ENCODE assay signal across 37 cellular contexts in the genomic region with DNA sequence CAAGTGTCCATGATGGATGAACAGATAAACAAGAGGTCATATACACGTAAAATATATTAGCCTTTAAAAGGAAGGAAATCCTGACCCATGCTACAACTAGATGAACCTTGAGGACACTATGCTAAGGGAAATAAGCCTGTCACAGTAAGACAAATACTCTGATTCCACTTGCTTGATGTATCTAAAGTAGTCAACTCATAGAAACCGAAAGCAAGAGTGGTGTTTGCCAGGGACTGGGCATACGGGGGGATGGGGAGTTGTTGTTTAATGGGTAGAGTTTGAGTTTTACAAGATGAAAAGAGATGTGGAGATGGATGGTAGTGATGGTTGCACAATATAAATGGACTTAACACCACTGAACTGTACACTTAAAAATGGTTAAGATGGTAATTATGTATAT.
"Had no signal": no experiment of that assay in that cellular context is flagged by ENCODE, and none has a peak within 500 bp of the region (broad histone marks: within the 10 kb centered on the region; RNA-seq: fewer than 3 reads in every experiment).

No MANE protein-coding gene starts in this region.

- H3K4me1 ChIP-seq: adrenal gland had no signal

- H3K36me3 Mint-ChIP-seq: activated CD8-positive, alpha-beta memory T cell treated with anti-CD3 and anti-CD28 coated beads, Interleukin-2, amount 10 ng/mL, durations not matched to agents 7 days and 5 days; activated naive CD4-positive, alpha-beta T cell treated with anti-CD3 and anti-CD28 coated beads, Interleukin-2, amount 50 U/mL, for 24 hours had no signal

- H3K27ac Mint-ChIP-seq: activated B cell treated with CpG ODN at 0.5 μM for 24 hours; activated CD4-positive, alpha-beta memory T cell treated with anti-CD3 and anti-CD28 coated beads, Interleukin-2, amount 10 ng/mL, durations not matched to agents 7 days and 5 days; activated CD8-positive, alpha-beta memory T cell treated with anti-CD3 and anti-CD28 coated beads, Interleukin-2, amount 10 ng/mL, durations not matched to agents 7 days and 5 days; activated naive CD4-positive, alpha-beta T cell treated with anti-CD3 and anti-CD28 coated beads, Interleukin-2, amount 50 U/mL, for 24 hours; activated T-cell treated with anti-CD3 and anti-CD28 coated beads, Interleukin-2, amount 50 U/mL, for 72 hours; activated T-helper 17 cell treated with anti-CD3 and anti-CD28 coated beads, Interleukin-2, amount 50 U/mL, for 72 hours; brain had no signal

- H3K27me3 ChIP-seq: adrenal gland had no signal

- H3K36me3 ChIP-seq: adrenal gland, MG63 had no signal

- DNase-seq: activated B cell treated with CpG ODN at 0.5 μM for 24 hours; activated CD4-positive, alpha-beta memory T cell treated with anti-CD3 and anti-CD28 coated beads, Interleukin-2, amount 10 ng/mL, durations not matched to agents 7 days and 5 days; activated CD4-positive, alpha-beta T cell treated with anti-CD3 and anti-CD28 coated beads for 4 hours; activated CD4-positive, alpha-beta T cell treated with anti-CD3 and anti-CD28 coated beads, Interleukin-2, amount 50 U/mL, for 1 hour; activated CD4-positive, CD25-positive, alpha-beta regulatory T cell treated with anti-CD3 and anti-CD28 coated beads, Interleukin-2, amount 50 U/mL, for 72 hours; activated CD8-positive, alpha-beta memory T cell treated with anti-CD3 and anti-CD28 coated beads for 24 hours; activated CD8-positive, alpha-beta memory T cell treated with anti-CD3 and anti-CD28 coated beads, Interleukin-2, amount 10 ng/mL, durations not matched to agents 7 days and 5 days; activated gamma-delta T cell; activated naive CD4-positive, alpha-beta T cell treated with Interleukin-2 at 50 U/mL for 16 hours; activated T-cell treated with anti-CD3 and anti-CD28 coated beads, Interleukin-2, amount 50 U/mL, for 1 hour; activated T-cell treated with anti-CD3 and anti-CD28 coated beads, Interleukin-2, amount 50 U/mL, for 72 hours; adrenal gland; caudate nucleus; cerebellar nuclear complex; Karpas-422; MG63; MV-4-11; NCI-H1092; NCI-H1417; NCI-H146; NCI-H187; NCI-H2029 treated with DMSO at 0.1 percent for 48 hours; NCI-H2107; NCI-H2171; NCI-H510A; NCI-H69; NCI-H82; PC-3; Right ventricle myocardium superior; SW 1271; T-helper 1 cell; T-helper 2 cell; T-helper 9 cell had no signal

- H3K4me3 Mint-ChIP-seq: activated B cell treated with CpG ODN at 0.5 μM for 24 hours; activated CD4-positive, alpha-beta memory T cell treated with anti-CD3 and anti-CD28 coated beads, Interleukin-2, amount 10 ng/mL, durations not matched to agents 7 days and 5 days; activated CD8-positive, alpha-beta memory T cell treated with anti-CD3 and anti-CD28 coated beads, Interleukin-2, amount 10 ng/mL, durations not matched to agents 7 days and 5 days; activated naive CD4-positive, alpha-beta T cell treated with anti-CD3 and anti-CD28 coated beads, Interleukin-2, amount 50 U/mL, for 24 hours; activated T-cell treated with anti-CD3 and anti-CD28 coated beads, Interleukin-2, amount 50 U/mL, for 72 hours; activated T-helper 17 cell treated with anti-CD3 and anti-CD28 coated beads, Interleukin-2, amount 50 U/mL, for 72 hours; brain had no signal

- H3K27ac ChIP-seq: adrenal gland, VCaP had no signal

- H3K9me3 Mint-ChIP-seq: activated B cell treated with CpG ODN at 0.5 μM for 24 hours; activated CD4-positive, alpha-beta memory T cell treated with anti-CD3 and anti-CD28 coated beads, Interleukin-2, amount 10 ng/mL, durations not matched to agents 7 days and 5 days; activated naive CD4-positive, alpha-beta T cell treated with anti-CD3 and anti-CD28 coated beads, Interleukin-2, amount 50 U/mL, for 24 hours; activated T-cell treated with anti-CD3 and anti-CD28 coated beads, Interleukin-2, amount 50 U/mL, for 72 hours; activated T-helper 17 cell treated with anti-CD3 and anti-CD28 coated beads, Interleukin-2, amount 50 U/mL, for 72 hours; brain had no signal

- H3K4me1 Mint-ChIP-seq: activated B cell treated with CpG ODN at 0.5 μM for 24 hours; activated CD4-positive, alpha-beta memory T cell treated with anti-CD3 and anti-CD28 coated beads, Interleukin-2, amount 10 ng/mL, durations not matched to agents 7 days and 5 days; activated CD8-positive, alpha-beta memory T cell treated with anti-CD3 and anti-CD28 coated beads, Interleukin-2, amount 10 ng/mL, durations not matched to agents 7 days and 5 days; activated naive CD4-positive, alpha-beta T cell treated with anti-CD3 and anti-CD28 coated beads, Interleukin-2, amount 50 U/mL, for 24 hours; activated T-helper 17 cell treated with anti-CD3 and anti-CD28 coated beads, Interleukin-2, amount 50 U/mL, for 72 hours had no signal

- H3K4me3 ChIP-seq: adrenal gland, MG63 had no signal

- H3K9me3 ChIP-seq: adrenal gland, MG63 had no signal
